ENCODE assay signal across 24 cellular contexts in genomic region chr1:61757945-61758344, GRCh38. TPM values are rescaled to one million over a fixed set of nuclear protein-coding genes. Genes with fewer than 3 reads are reported as not detected.
DNase-seq lines count a peak whose midpoint lies in the region; ATAC-seq and TF ChIP-seq lines count a peak whose summit lies in the region.
"Had no signal": no experiment of that assay in that cellular context is flagged by ENCODE, and none has a peak within 500 bp of the region (broad histone marks: within the 10 kb centered on the region; RNA-seq: fewer than 3 reads in every experiment).

No MANE protein-coding gene starts in this region.

- H3K36me3 Mint-ChIP-seq in T-helper 1 cell treated with Interleukin-12 subunit alpha and Interleukin-12 subunit beta and Interleukin-4 antibody, amounts not matched to agents 30 μg/mL and 1 μg/mL, for 36 hours (ENCODE audit: low read depth) = peaks cover 4% of the 10 kb centered on the region
- H3K36me3 Mint-ChIP-seq in activated T-helper 17 cell treated with anti-CD3 and anti-CD28 coated beads, Interleukin-2, amount 50 U/mL, for 72 hours (ENCODE audit: low read depth) = peaks cover 15% of the 10 kb centered on the region
- H3K36me3 Mint-ChIP-seq: activated CD4-positive, alpha-beta memory T cell treated with anti-CD3 and anti-CD28 coated beads for 36 hours; activated naive CD8-positive, alpha-beta T cell had no signal

- H3K36me3 ChIP-seq in skeletal muscle tissue (ENCODE audit: control insufficient read depth in 3 of 3, insufficient read depth in 3 of 3, low read length in 3 of 3) = peaks cover 0 to 2% (median 0%) of the 10 kb centered on the region in 3 donors
- H3K36me3 ChIP-seq: cardiac muscle cell, tibial nerve had no signal

- no peak for TF ChIP-seq CTCF in fibroblast of villous mesenchyme (IDR thresholded peaks at IDR 0.05; ENCODE audit: insufficient read depth, low read depth, low read length)
- TF ChIP-seq CTCF in dorsolateral prefrontal cortex (IDR thresholded peaks at IDR 0.05 in 54 of 56, conservative IDR thresholded peaks at IDR 0.05 in 2 of 56; ENCODE audit: low read depth in 1 of 56, partially characterized antibody in 56 of 56) = no peak

- DNase-seq in T-helper 1 cell = no peak
- DNase-seq in fibroblast of villous mesenchyme (ENCODE audit: low read depth) = peak; percentile 7
- no peak for DNase-seq in dorsolateral prefrontal cortex
- no peak for DNase-seq in substantia nigra (lab: John Stamatoyannopoulos, UW)
- DNase-seq in NAMALWA (ENCODE audit: low spot score) = no peak
- DNase-seq: activated CD4-positive, alpha-beta memory T cell treated with anti-CD3 and anti-CD28 coated beads for 36 hours; activated T-cell treated with anti-CD3 and anti-CD28 coated beads, Interleukin-2, amount 50 U/mL, for 1 hour; DMS79; islet precursor cell; NCI-H2029; NCI-H524; psoas muscle; Right ventricle myocardium superior had no signal

- H3K4me3 Mint-ChIP-seq in T-helper 1 cell treated with Interleukin-12 subunit alpha and Interleukin-12 subunit beta and Interleukin-4 antibody, amounts not matched to agents 30 μg/mL and 1 μg/mL, for 36 hours = no peak overlapping the region
- no peak overlapping the region for H3K4me3 Mint-ChIP-seq in activated T-helper 17 cell treated with anti-CD3 and anti-CD28 coated beads, Interleukin-2, amount 50 U/mL, for 72 hours
- H3K4me3 Mint-ChIP-seq: activated CD4-positive, alpha-beta memory T cell treated with anti-CD3 and anti-CD28 coated beads for 36 hours; activated naive CD8-positive, alpha-beta T cell; nephron had no signal

- H3K4me1 Mint-ChIP-seq in T-helper 1 cell treated with Interleukin-12 subunit alpha and Interleukin-12 subunit beta and Interleukin-4 antibody, amounts not matched to agents 30 μg/mL and 1 μg/mL, for 36 hours (ENCODE audit: low read depth) = peaks cover 10% of the 10 kb centered on the region
- peaks cover 15% of the 10 kb centered on the region for H3K4me1 Mint-ChIP-seq in activated T-helper 17 cell treated with anti-CD3 and anti-CD28 coated beads, Interleukin-2, amount 50 U/mL, for 72 hours
- H3K4me1 Mint-ChIP-seq: nephron had no signal

- intact Hi-C loops in dorsolateral prefrontal cortex (cut with DNase I) = no loop called here

- no peaks in the 10 kb centered on the region for H3K9me3 Mint-ChIP-seq in T-helper 1 cell treated with Interleukin-12 subunit alpha and Interleukin-12 subunit beta and Interleukin-4 antibody, amounts not matched to agents 30 μg/mL and 1 μg/mL, for 36 hours
- H3K9me3 Mint-ChIP-seq in activated T-helper 17 cell treated with anti-CD3 and anti-CD28 coated beads, Interleukin-2, amount 50 U/mL, for 72 hours = no peaks in the 10 kb centered on the region
- H3K9me3 Mint-ChIP-seq: activated CD4-positive, alpha-beta memory T cell treated with anti-CD3 and anti-CD28 coated beads for 36 hours; nephron had no signal

- H3K9ac ChIP-seq in skeletal muscle tissue (ENCODE audit: low read depth in 1 of 3, low read length in 3 of 3) = no peak overlapping the region

- no peaks in the 10 kb centered on the region for H3K9me3 ChIP-seq in skeletal muscle tissue (ENCODE audit: control insufficient read depth in 3 of 3, low read length in 3 of 3)
- H3K9me3 ChIP-seq: psoas muscle, tibial nerve had no signal

- H3K27ac ChIP-seq in skeletal muscle tissue (ENCODE audit: low read depth, low read length) (peak overlapping the region; percentile 18), dorsolateral prefrontal cortex (no peak overlapping the region), substantia nigra (ENCODE audit: low read depth, low read length, poor library complexity, severe bottlenecking) (no peak overlapping the region)
- H3K27ac ChIP-seq: 22Rv1, C4-2B, cardiac muscle cell, psoas muscle had no signal

- H3K27ac Mint-ChIP-seq in T-helper 1 cell treated with Interleukin-12 subunit alpha and Interleukin-12 subunit beta and Interleukin-4 antibody, amounts not matched to agents 30 μg/mL and 1 μg/mL, for 36 hours = peak overlapping the region; percentile 38
- peak overlapping the region; percentile 80 for H3K27ac Mint-ChIP-seq in activated T-helper 17 cell treated with anti-CD3 and anti-CD28 coated beads, Interleukin-2, amount 50 U/mL, for 72 hours
- H3K27ac Mint-ChIP-seq: activated CD4-positive, alpha-beta memory T cell treated with anti-CD3 and anti-CD28 coated beads for 36 hours; activated naive CD8-positive, alpha-beta T cell had no signal

- H3K4me1 ChIP-seq in skeletal muscle tissue (ENCODE audit: control insufficient read depth in 3 of 3, insufficient read depth in 3 of 3, low read length in 3 of 3) = no peaks in the 10 kb centered on the region
- H3K4me1 ChIP-seq: psoas muscle had no signal

- no peaks in the 10 kb centered on the region for H3K27me3 Mint-ChIP-seq in T-helper 1 cell treated with Interleukin-12 subunit alpha and Interleukin-12 subunit beta and Interleukin-4 antibody, amounts not matched to agents 30 μg/mL and 1 μg/mL, for 36 hours (ENCODE audit: low read depth)
- no peaks in the 10 kb centered on the region for H3K27me3 Mint-ChIP-seq in activated T-helper 17 cell treated with anti-CD3 and anti-CD28 coated beads, Interleukin-2, amount 50 U/mL, for 72 hours
- H3K27me3 Mint-ChIP-seq: activated CD4-positive, alpha-beta memory T cell treated with anti-CD3 and anti-CD28 coated beads for 36 hours; activated naive CD8-positive, alpha-beta T cell had no signal

- peak; percentile 10 for ATAC-seq in activated T-helper 17 cell treated with anti-CD3 and anti-CD28 coated beads, Interleukin-2, amount 50 U/mL, for 72 hours (replicated peaks)
- ATAC-seq: esophagus mucosa, K562 had no signal

- H3K27me3 ChIP-seq in skeletal muscle tissue (ENCODE audit: control insufficient read depth in 3 of 3, insufficient read depth in 3 of 3, low read length in 3 of 3) = no peaks in the 10 kb centered on the region
- no peaks in the 10 kb centered on the region for H3K27me3 ChIP-seq in dorsolateral prefrontal cortex
- H3K27me3 ChIP-seq: cardiac muscle cell, tibial nerve had no signal

- H3K4me3 ChIP-seq in fibroblast of villous mesenchyme (ENCODE audit: low read depth, low read length) (no peak overlapping the region), skeletal muscle tissue (ENCODE audit: low read length in 3 of 3) (no peak overlapping the region), dorsolateral prefrontal cortex (no peak overlapping the region)
- H3K4me3 ChIP-seq: cardiac muscle cell, K562, psoas muscle, tibial nerve had no signal

RNA-seq across cellular contexts. Expression of gene PATJ, which starts 15.7 kb away (rescaled TPM):
- total RNA-seq in activated T-helper 17 cell treated with anti-CD3 and anti-CD28 coated beads, Interleukin-2, amount 50 U/mL, for 72 hours = 10 to 100 TPM; 15.7 to 30.1 TPM
- total RNA-seq in fibroblast of villous mesenchyme (6.8 and 9.5 TPM in 2 replicates), skeletal muscle tissue (5.7 TPM), dorsolateral prefrontal cortex (10 to 100 TPM; 12.2 to 32.2 (median 21.0) TPM)

RNA-seq across cellular contexts. Expression of gene TM2D1, which starts 33.0 kb away (rescaled TPM):
- total RNA-seq in activated T-helper 17 cell treated with anti-CD3 and anti-CD28 coated beads, Interleukin-2, amount 50 U/mL, for 72 hours = 10 to 100 TPM; 35.1 to 44.3 TPM
- total RNA-seq in fibroblast of villous mesenchyme (50.3 and 69.1 TPM in 2 replicates), skeletal muscle tissue (56.9 TPM), dorsolateral prefrontal cortex (10 to 100 TPM; 28.9 to 60.5 (median 44.1) TPM)
